Comparison of ENCODE assay signal across 1 cellular context in genomic region chr4:139656614-139657486, GRCh38.
TF ChIP-seq lines count a peak whose summit lies in the region.

No MANE protein-coding gene starts in this region.

TF ChIP-seq in SK-N-SH, 30 proteins besides CTCF, POLR2A, EP300 and RAD21 (continued from another document):
- TF ChIP-seq, protein P1, sequence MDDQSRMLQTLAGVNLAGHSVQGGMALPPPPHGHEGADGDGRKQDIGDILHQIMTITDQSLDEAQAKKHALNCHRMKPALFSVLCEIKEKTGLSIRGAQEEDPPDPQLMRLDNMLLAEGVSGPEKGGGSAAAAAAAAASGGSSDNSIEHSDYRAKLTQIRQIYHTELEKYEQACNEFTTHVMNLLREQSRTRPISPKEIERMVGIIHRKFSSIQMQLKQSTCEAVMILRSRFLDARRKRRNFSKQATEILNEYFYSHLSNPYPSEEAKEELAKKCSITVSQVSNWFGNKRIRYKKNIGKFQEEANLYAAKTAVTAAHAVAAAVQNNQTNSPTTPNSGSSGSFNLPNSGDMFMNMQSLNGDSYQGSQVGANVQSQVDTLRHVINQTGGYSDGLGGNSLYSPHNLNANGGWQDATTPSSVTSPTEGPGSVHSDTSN (IDR thresholded peaks at IDR 0.05), result no peak
- TF ChIP-seq TCF12 (IDR thresholded peaks at IDR 0.05), result no peak
- TF ChIP-seq GABPA (IDR thresholded peaks at IDR 0.05; ENCODE audit: low read depth), result no peak
